8 cellular contexts compared by ENCODE assay signal in the genomic region with DNA sequence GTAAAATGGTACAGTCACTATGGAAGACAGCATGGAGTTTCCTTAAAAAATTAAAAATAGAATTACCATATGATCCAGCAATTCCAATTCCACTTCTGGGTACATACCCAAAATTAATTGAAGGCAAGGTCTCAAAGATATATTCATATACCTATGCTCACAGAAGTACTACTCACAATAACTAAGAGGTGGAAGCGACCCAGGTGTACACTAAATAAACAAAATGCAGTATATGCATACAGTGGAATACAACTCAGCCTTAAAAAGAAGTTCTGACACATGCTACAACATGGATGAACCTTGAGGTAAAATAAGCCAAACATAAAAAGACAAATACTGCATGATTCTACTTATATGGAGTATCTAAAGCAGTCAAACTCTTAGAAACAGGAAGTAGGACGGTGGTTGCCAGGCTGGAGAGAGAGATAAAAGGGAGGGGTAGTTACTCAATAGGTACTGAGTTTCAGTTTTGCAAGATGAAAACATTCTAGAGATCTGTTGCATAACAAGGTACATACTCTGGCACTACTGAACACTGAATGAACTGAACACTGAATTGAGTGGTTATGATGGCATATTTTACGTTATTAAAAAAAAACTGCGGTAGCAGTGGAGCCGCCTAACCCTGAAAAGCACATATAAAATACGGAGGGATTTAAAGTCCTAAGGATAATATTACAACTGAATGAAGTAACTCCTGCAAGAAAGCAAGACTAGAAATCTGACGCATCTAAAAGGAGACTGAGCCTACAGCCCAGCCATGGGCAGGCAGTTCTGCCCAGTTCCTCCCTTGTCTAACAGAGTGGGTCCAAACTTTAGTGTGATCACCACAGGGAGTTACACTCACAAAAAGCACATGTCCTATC. TPM values are rescaled to one million over a fixed set of nuclear protein-coding genes. Genes with fewer than 3 reads are reported as not detected.
A peak's percentile ranks its signal among the peaks of the same experiment; 100 is the strongest.
DNase-seq lines count a peak whose midpoint lies in the region; ATAC-seq and TF ChIP-seq lines count a peak whose summit lies in the region.

No MANE protein-coding gene starts in this region.

- no TSS peak for BruUV-seq in A673 (replicated peaks; lab: Mats Ljungman, UMichigan)

- peaks cover 3% of the 10 kb centered on the region for H3K36me3 ChIP-seq in A673 (ENCODE audit: insufficient read depth, low read length, poor library complexity, severe bottlenecking)
- no peaks in the 10 kb centered on the region for H3K36me3 ChIP-seq in uterus

- H3K4me1 ChIP-seq in A673 (ENCODE audit: insufficient read depth, low read length, poor library complexity, severe bottlenecking) = peaks cover 14% of the 10 kb centered on the region
- H3K4me1 ChIP-seq in uterus = peaks cover 0 to 12% of the 10 kb centered on the region in 2 donors

- H3K9me3 ChIP-seq in A673 (ENCODE audit: low read depth, low read length, poor library complexity, severe bottlenecking) (no peaks in the 10 kb centered on the region), T-helper 17 cell (ENCODE audit: control insufficient read depth, low read length, poor library complexity, severe bottlenecking) (no peaks in the 10 kb centered on the region), uterus (no peaks in the 10 kb centered on the region)

- peak; percentile 30 for DNase-seq in A673 (ENCODE audit: low spot score)
- peak in 1 of 3 donors; percentile 21 for DNase-seq in T-helper 17 cell
- DNase-seq in naive B cell = peak; percentile 68
- DNase-seq in uterus = no peak
- DNase-seq in ureter (ENCODE audit: low spot score) = no peak

- CTCF ChIA-PET in A673 (lab: Charles Lee) = no interaction called here

- H3K4me3 ChIP-seq in A673 (ENCODE audit: low read depth, low read length, poor library complexity, severe bottlenecking) (no peak overlapping the region), uterus (no peak overlapping the region)

- H3K27me3 Mint-ChIP-seq in T-helper 17 cell (no peaks in the 10 kb centered on the region), naive B cell (no peaks in the 10 kb centered on the region)

- TF ChIP-seq CTCF in A673 (conservative IDR thresholded peaks at IDR 0.05; ENCODE audit: low read depth, low read length) (no peak), uterus (IDR thresholded peaks at IDR 0.05) (no peak)

- H3K4me3 Mint-ChIP-seq in T-helper 17 cell (peak overlapping the region; percentile 93), naive B cell (peak overlapping the region; percentile 7 to 87 (median 73))

- peaks cover 54% of the 10 kb centered on the region for H3K4me1 Mint-ChIP-seq in T-helper 17 cell
- H3K4me1 Mint-ChIP-seq in naive B cell = peaks cover 40 to 63% (median 63%) of the 10 kb centered on the region in 3 donors

- H3K27me3 ChIP-seq in A673 (replicated peaks; ENCODE audit: insufficient read depth, low read depth, low read length, poor library complexity) = no peaks in the 10 kb centered on the region
- H3K27me3 ChIP-seq in uterus = no peaks in the 10 kb centered on the region

- no peak for TF ChIP-seq POLR2A in uterus (IDR thresholded peaks at IDR 0.05)

- POLR2A ChIA-PET in A673 (lab: Charles Lee; ENCODE audit: low non-redundant PET) = interaction anchor here (0.6 to 0.8 kb wide), 2 partner anchors 10 to 97 kb away, joined by 3 to 4 read pairs; no protein-coding TSS in a partner anchor

- H3K27ac Mint-ChIP-seq in T-helper 17 cell (peak overlapping the region; percentile 98), naive B cell (peak overlapping the region; percentile 54 to 92 (median 84))

- no peaks in the 10 kb centered on the region for H3K9me3 Mint-ChIP-seq in naive B cell

- intact Hi-C loops in A673 (cut with micrococcal nuclease; ENCODE audit: unreplicated experiment) (no loop called here), uterus (cut with DNase I; ENCODE audit: low total_unique reads) (no loop called here)

- ATAC-seq in GM19025 (IDR thresholded peaks at IDR 0.05; ENCODE audit: low read depth, unreplicated experiment) (peak; percentile 96), HG03354 (IDR thresholded peaks at IDR 0.05; ENCODE audit: poor library complexity, severe bottlenecking, unreplicated experiment) (peak; percentile 90), T-helper 17 cell (peak; percentile 89), naive B cell (ENCODE audit: low read depth in 2 of 2) (peak; percentile 98)

- H3K36me3 Mint-ChIP-seq in T-helper 17 cell (ENCODE audit: low read depth) = no peaks in the 10 kb centered on the region
- no peaks in the 10 kb centered on the region for H3K36me3 Mint-ChIP-seq in naive B cell

- H3K27ac ChIP-seq in A673 (ENCODE audit: low read depth, low read length, poor library complexity, severe bottlenecking) = no peak overlapping the region
- H3K27ac ChIP-seq in cingulate gyrus (ENCODE audit: low read depth, low read length) = peak overlapping the region; percentile 32
- no peak overlapping the region for H3K27ac ChIP-seq in uterus

RNA-seq across cellular contexts. Expression of gene DGCR2, which starts 12.8 kb away (rescaled TPM):
- total RNA-seq in A673 (2021) (41.1 and 47.3 TPM in 2 replicates), T-helper 17 cell (10 to 100 TPM; 37.7 TPM), uterus (10 to 100 TPM; 18.2 to 88.9 (median 47.6) TPM), ureter (68.7 TPM)
- 10 to 100 TPM; 27.4 to 50.6 (median 32.8) TPM for polyA plus RNA-seq in naive B cell (ENCODE audit: low read depth in 6 of 6)

RNA-seq across cellular contexts. Expression of gene TSSK2, which starts 21.7 kb away (rescaled TPM):
- not detected in 2 replicates for total RNA-seq in A673 (2021)
- under 1 TPM; 0.20 to 0.29 TPM for total RNA-seq in T-helper 17 cell
- not detected for polyA plus RNA-seq in naive B cell (ENCODE audit: low read depth in 6 of 6)
- under 1 TPM in 1 of 4 donors, not detected in 3; 0.30 TPM for total RNA-seq in uterus
- total RNA-seq in ureter = not detected

RNA-seq across cellular contexts. Expression of gene ESS2, which starts 35.0 kb away (rescaled TPM):
- 21.1 and 21.4 TPM in 2 replicates for total RNA-seq in A673 (2021)
- total RNA-seq in T-helper 17 cell = 10 to 100 TPM; 34.7 to 46.5 TPM
- polyA plus RNA-seq in naive B cell (ENCODE audit: low read depth in 6 of 6) = 10 to 100 TPM in 1 of 6 donors, 1 to 10 TPM in 5; 5.2 to 10.2 (median 8.3) TPM
- 10 to 100 TPM in 3 of 4 donors, 1 to 10 TPM in 1; 7.4 to 14.6 (median 12.3) TPM for total RNA-seq in uterus
- 14.6 TPM for total RNA-seq in ureter

RNA-seq across cellular contexts. Expression of gene GSC2, which starts 40.7 kb away (rescaled TPM):
- total RNA-seq in A673 (2021) (not detected in 2 replicates), T-helper 17 cell (not detected), uterus (not detected), ureter (not detected)
- not detected for polyA plus RNA-seq in naive B cell (ENCODE audit: low read depth in 6 of 6)

Comparison
In these comparisons a context has a peak if more than half of its experiments do, and no peak if none do; other contexts are left out.
1. DNase-seq: peak in A673 (single experiment) and naive B cell (single experiment); none in uterus (0 of 2) and ureter (single experiment).
2. Peak in every context shown above with its lines, with median percentiles within 50 percentile points of each other: ATAC-seq.